ENCODE assay signal across 20 cellular contexts in the genomic region with DNA sequence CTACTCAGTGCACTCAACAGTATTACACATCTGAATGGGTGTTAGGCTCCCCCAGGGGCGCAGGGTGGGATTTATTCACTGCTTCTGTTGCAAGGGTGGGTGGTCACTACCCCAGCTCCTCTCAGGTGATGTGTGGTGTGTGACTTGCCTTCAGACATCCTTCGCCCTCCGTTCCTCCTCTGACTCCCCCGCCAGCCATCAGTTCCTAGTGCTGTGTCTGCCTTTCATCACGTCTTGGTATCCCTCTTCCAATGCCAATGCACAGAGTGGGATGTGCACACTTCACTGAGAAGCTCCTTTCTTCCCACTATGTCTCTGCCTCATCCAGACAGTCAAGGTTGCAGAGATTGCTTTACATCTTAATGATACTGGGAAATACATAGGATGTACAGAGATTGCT.
"Had no signal": no experiment of that assay in that cellular context is flagged by ENCODE, and none has a peak within 500 bp of the region (broad histone marks: within the 10 kb centered on the region; RNA-seq: fewer than 3 reads in every experiment).

No MANE protein-coding gene starts in this region.

- H3K27me3 Mint-ChIP-seq: stimulated activated naive CD8-positive, alpha-beta T cell treated with anti-CD3 and anti-CD28 coated beads, Interleukin-15, Interleukin-2, amounts not matched to agents 100 ng/mL and 50 ng/mL, for 24 hours had no signal

- ATAC-seq: natural killer cell; right cardiac atrium; sciatic nerve; stimulated activated naive B cell treated with anti-CD40 and anti-IgM and Interleukin-4, amounts not matched to agents 10 μg/mL and 1 μg/mL and 100 μg/mL, for 72 hours had no signal

- H3K27ac Mint-ChIP-seq: mesothelial cell of epicardium; naive B cell; natural killer cell; stimulated activated naive B cell treated with anti-CD40 and anti-IgM and Interleukin-4, amounts not matched to agents 10 μg/mL and 1 μg/mL and 100 μg/mL, for 72 hours; stimulated activated naive CD8-positive, alpha-beta T cell treated with anti-CD3 and anti-CD28 coated beads, Interleukin-15, Interleukin-2, amounts not matched to agents 100 ng/mL and 50 ng/mL, for 24 hours; type B pancreatic cell had no signal

- H3K4me3 Mint-ChIP-seq: mesothelial cell of epicardium; naive B cell; natural killer cell; stimulated activated naive B cell treated with anti-CD40 and anti-IgM and Interleukin-4, amounts not matched to agents 10 μg/mL and 1 μg/mL and 100 μg/mL, for 72 hours; stimulated activated naive CD8-positive, alpha-beta T cell treated with anti-CD3 and anti-CD28 coated beads, Interleukin-15, Interleukin-2, amounts not matched to agents 100 ng/mL and 50 ng/mL, for 24 hours; type B pancreatic cell had no signal

- H3K9me3 Mint-ChIP-seq: mesothelial cell of epicardium; naive B cell; natural killer cell; stimulated activated naive CD8-positive, alpha-beta T cell treated with anti-CD3 and anti-CD28 coated beads, Interleukin-15, Interleukin-2, amounts not matched to agents 100 ng/mL and 50 ng/mL, for 24 hours had no signal

- DNase-seq: islet precursor cell; left ventricle myocardium inferior; mesendoderm; naive B cell; natural killer cell; ovary; posterior cingulate gyrus; retina; right cardiac atrium; stimulated activated CD4-positive, alpha-beta T cell treated with anti-CD3 and anti-CD28 coated beads, Interleukin-12 subunit alpha, Interleukin-12 subunit beta, amount 100 ng/mL, for 4 hours; stimulated activated CD4-positive, alpha-beta T cell treated with anti-CD3 and anti-CD28 coated beads, Interleukin-15, amount 100 ng/mL, for 24 hours; stimulated activated CD4-positive, alpha-beta T cell treated with anti-CD3 and anti-CD28 coated beads, Interleukin-2, amount 100 ng/mL, for 24 hours; stimulated activated CD4-positive, alpha-beta T cell treated with anti-CD3 and anti-CD28 coated beads, Interleukin-4, amount 100 ng/mL, for 1 hour; stimulated activated naive B cell treated with anti-CD40 and anti-IgM and Interleukin-4, amounts not matched to agents 10 μg/mL and 1 μg/mL and 100 μg/mL, for 72 hours; substantia nigra; uterus had no signal

- H3K36me3 Mint-ChIP-seq: mesothelial cell of epicardium; naive B cell; natural killer cell; stimulated activated naive B cell treated with anti-CD40 and anti-IgM and Interleukin-4, amounts not matched to agents 10 μg/mL and 1 μg/mL and 100 μg/mL, for 72 hours had no signal

- H3K4me1 Mint-ChIP-seq: naive B cell; natural killer cell; stimulated activated naive B cell treated with anti-CD40 and anti-IgM and Interleukin-4, amounts not matched to agents 10 μg/mL and 1 μg/mL and 100 μg/mL, for 72 hours had no signal
